10 cellular contexts compared by ENCODE assay signal in the genomic region with DNA sequence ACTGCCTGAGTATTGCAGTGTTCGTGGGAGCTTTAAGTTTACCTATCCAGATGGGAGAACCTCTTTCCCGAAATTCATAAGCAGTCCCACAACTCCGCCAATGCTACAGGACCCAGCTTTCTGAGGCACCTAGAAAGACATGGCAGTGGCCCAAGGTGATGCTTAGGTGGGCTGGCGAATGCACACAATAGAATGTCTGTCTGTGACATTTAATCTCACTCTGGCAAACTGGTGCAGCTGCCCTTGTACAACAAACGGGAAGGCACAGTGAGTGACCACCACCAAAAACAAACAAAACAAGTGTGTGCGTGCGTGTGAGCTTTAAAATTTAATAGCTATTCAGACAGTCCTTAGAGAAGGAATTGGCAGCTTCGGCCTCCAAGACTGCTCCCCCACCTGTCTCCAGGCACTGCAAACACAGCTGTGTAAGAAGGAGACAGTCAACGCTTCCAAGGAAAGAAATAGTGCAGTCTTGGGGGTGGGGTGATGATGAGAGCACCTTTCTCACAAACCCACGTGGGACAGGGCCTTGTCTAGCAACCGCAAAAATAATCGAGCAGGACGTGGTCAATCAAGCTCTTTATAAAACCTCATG.
DNase-seq lines count a peak whose midpoint lies in the region; ATAC-seq, FAIRE-seq and TF ChIP-seq lines count a peak whose summit lies in the region.
"Had no signal": no experiment of that assay in that cellular context is flagged by ENCODE, and none has a peak within 500 bp of the region (broad histone marks: within the 10 kb centered on the region; RNA-seq: fewer than 3 reads in every experiment).

No MANE protein-coding gene starts in this region.

- no peaks in the 10 kb centered on the region for H3K36me3 ChIP-seq in GM23338 (ENCODE audit: insufficient read depth)
- H3K36me3 ChIP-seq in heart left ventricle, result no peaks in the 10 kb centered on the region
- H3K36me3 ChIP-seq in kidney (ENCODE audit: control insufficient read depth in 1 of 2, insufficient read depth in 2 of 2, low read length in 2 of 2), result no peaks in the 10 kb centered on the region

- DNase-seq in GM23338 (ENCODE audit: low spot score), result no peak
- peak; percentile 90 for DNase-seq in NCI-H748 (lab: John Stamatoyannopoulos, UW; ENCODE audit: unreplicated experiment)
- DNase-seq in heart left ventricle, result peak in 3 of 5 donors; percentile 23 to 42 (median 31)
- no peak for DNase-seq in kidney
- no peak for DNase-seq in 8988T
- no peak for DNase-seq in HUDEP-2 (lab: John Stamatoyannopoulos, UW; ENCODE audit: unreplicated experiment in 76 of 76)

- no peak for TF ChIP-seq POLR2A in heart left ventricle (IDR thresholded peaks at IDR 0.05)

- 83 to 86% (median 84%) methylated on average over 13 of the region's 13 CpGs for WGBS in heart left ventricle, 4 donors

- peaks cover 34% of the 10 kb centered on the region for H3K4me1 Mint-ChIP-seq in GM23338
- peaks cover 14% of the 10 kb centered on the region for H3K4me1 Mint-ChIP-seq in stimulated activated memory B cell treated with anti-CD40 and anti-IgM and Interleukin-4, amounts not matched to agents 10 μg/mL and 1 μg/mL and 100 μg/mL, for 72 hours

- no peak overlapping the region for H3K9ac ChIP-seq in kidney (ENCODE audit: low read length in 2 of 2)

- H3K27me3 Mint-ChIP-seq in GM23338 (ENCODE audit: insufficient read depth, low read depth, poor library complexity), result peaks cover 11% of the 10 kb centered on the region
- no peaks in the 10 kb centered on the region for H3K27me3 Mint-ChIP-seq in stimulated activated memory B cell treated with anti-CD40 and anti-IgM and Interleukin-4, amounts not matched to agents 10 μg/mL and 1 μg/mL and 100 μg/mL, for 72 hours

- intact Hi-C loops in heart left ventricle (cut with DNase I), result loop anchor here in 9 of 10 donors (5.0 to 10.0 kb wide), 9 partner anchors 178 to 1356 kb away; no protein-coding TSS in a partner anchor
- intact Hi-C loops in kidney (cut with DNase I), result no loop called here

- no peak overlapping the region for H3K27ac Mint-ChIP-seq in GM23338
- peak overlapping the region; percentile 82 for H3K27ac Mint-ChIP-seq in stimulated activated memory B cell treated with anti-CD40 and anti-IgM and Interleukin-4, amounts not matched to agents 10 μg/mL and 1 μg/mL and 100 μg/mL, for 72 hours

- no peak overlapping the region for H3K4me3 Mint-ChIP-seq in GM23338
- H3K4me3 Mint-ChIP-seq in stimulated activated memory B cell treated with anti-CD40 and anti-IgM and Interleukin-4, amounts not matched to agents 10 μg/mL and 1 μg/mL and 100 μg/mL, for 72 hours, result peak overlapping the region; percentile 84

- peak overlapping the region; percentile 60; the same call in 1 of the 2 replicates for H2AFZ ChIP-seq in GM23338

- H3K79me2 ChIP-seq in GM23338 (replicated peaks; ENCODE audit: insufficient read depth), result no peaks in the 10 kb centered on the region

- 0 out of 2 replicates have a peak overlapping the region, but pooled peaks have one; percentile 50 for H3K4me2 ChIP-seq in GM23338

- H3K4me1 ChIP-seq in GM23338 (ENCODE audit: insufficient read depth), result peaks cover 19% of the 10 kb centered on the region
- peaks cover 0 to 46% (median 10%) of the 10 kb centered on the region in 12 donors for H3K4me1 ChIP-seq in heart left ventricle
- H3K4me1 ChIP-seq in kidney (ENCODE audit: control insufficient read depth in 1 of 2, insufficient read depth in 1 of 2, low read depth in 1 of 2, low read length in 2 of 2), result peaks cover 0 to 3% of the 10 kb centered on the region in 2 donors

- no peaks in the 10 kb centered on the region for H3K9me3 Mint-ChIP-seq in GM23338
- H3K9me3 Mint-ChIP-seq in stimulated activated memory B cell treated with anti-CD40 and anti-IgM and Interleukin-4, amounts not matched to agents 10 μg/mL and 1 μg/mL and 100 μg/mL, for 72 hours, result no peaks in the 10 kb centered on the region

- H3F3A ChIP-seq in GM23338 (replicated peaks; ENCODE audit: low read depth), result no peaks in the 10 kb centered on the region

- H3K4me3 ChIP-seq in GM23338, result no peak overlapping the region
- H3K4me3 ChIP-seq in heart left ventricle, result peak overlapping the region in 4 of 12 donors; percentile 39 to 50 (median 46)
- no peak overlapping the region for H3K4me3 ChIP-seq in kidney (ENCODE audit: low read length in 2 of 2)

- no peaks in the 10 kb centered on the region for H3K9me2 ChIP-seq in GM23338 (ENCODE audit: insufficient read depth)

- H3K9me3 ChIP-seq in heart left ventricle (no peaks in the 10 kb centered on the region), kidney (ENCODE audit: control insufficient read depth in 1 of 2, low read length in 2 of 2) (no peaks in the 10 kb centered on the region)

- H3K27ac ChIP-seq in GM23338 (ENCODE audit: low read depth) (no peak overlapping the region), heart left ventricle (peak overlapping the region; percentile 37 to 88 (median 75)), kidney (ENCODE audit: low read depth in 2 of 2, low read length in 2 of 2) (no peak overlapping the region)

- no peaks in the 10 kb centered on the region for H4K20me1 ChIP-seq in GM23338 (replicated peaks; ENCODE audit: insufficient read depth)

- ATAC-seq in GM23338, result no peak
- ATAC-seq in heart left ventricle, result peak; percentile 29 to 50 (median 42)
- no peak for ATAC-seq in stimulated activated memory B cell treated with anti-CD40 and anti-IgM and Interleukin-4, amounts not matched to agents 10 μg/mL and 1 μg/mL and 100 μg/mL, for 72 hours
- no peak for ATAC-seq in HG03139 (IDR thresholded peaks at IDR 0.05; ENCODE audit: unreplicated experiment)

- no peaks in the 10 kb centered on the region for H3K27me3 ChIP-seq in GM23338 (ENCODE audit: insufficient read depth)
- no peaks in the 10 kb centered on the region for H3K27me3 ChIP-seq in heart left ventricle

- TF ChIP-seq CTCF in GM23338 (conservative IDR thresholded peaks at IDR 0.05; ENCODE audit: low read depth in 2 of 2) (no peak), heart left ventricle (IDR thresholded peaks at IDR 0.05) (no peak), kidney (IDR thresholded peaks at IDR 0.05; ENCODE audit: borderline replicate concordance, extremely low read depth, insufficient read depth) (no peak)

- no peak for FAIRE-seq in kidney (lab: Jason Lieb, UNC)
- FAIRE-seq: D721Med, GM12892 had no signal

- H3K36me3 Mint-ChIP-seq in GM23338 (ENCODE audit: low read depth), result no peaks in the 10 kb centered on the region
- H3K36me3 Mint-ChIP-seq in stimulated activated memory B cell treated with anti-CD40 and anti-IgM and Interleukin-4, amounts not matched to agents 10 μg/mL and 1 μg/mL and 100 μg/mL, for 72 hours, result no peaks in the 10 kb centered on the region

TF ChIP-seq in GM23338, 12 proteins besides CTCF, POLR2A, EP300 and RAD21 (continues in another document):
- TF ChIP-seq JUNB (IDR thresholded peaks at IDR 0.05; ENCODE audit: unreplicated experiment) (no peak), POLR2AphosphoS5 (IDR thresholded peaks at IDR 0.05; ENCODE audit: low read depth) (no peak), EZH2 (IDR thresholded peaks at IDR 0.05; ENCODE audit: low read depth, unreplicated experiment) (no peak), EZH2phosphoT487 (IDR thresholded peaks at IDR 0.05; ENCODE audit: unreplicated experiment) (no peak), NANOG (IDR thresholded peaks at IDR 0.05; ENCODE audit: borderline replicate concordance) (no peak), CREB1 (CRISPR knock-in tag; IDR thresholded peaks at IDR 0.05; ENCODE audit: low read depth) (no peak)
- TF ChIP-seq, protein P1, sequence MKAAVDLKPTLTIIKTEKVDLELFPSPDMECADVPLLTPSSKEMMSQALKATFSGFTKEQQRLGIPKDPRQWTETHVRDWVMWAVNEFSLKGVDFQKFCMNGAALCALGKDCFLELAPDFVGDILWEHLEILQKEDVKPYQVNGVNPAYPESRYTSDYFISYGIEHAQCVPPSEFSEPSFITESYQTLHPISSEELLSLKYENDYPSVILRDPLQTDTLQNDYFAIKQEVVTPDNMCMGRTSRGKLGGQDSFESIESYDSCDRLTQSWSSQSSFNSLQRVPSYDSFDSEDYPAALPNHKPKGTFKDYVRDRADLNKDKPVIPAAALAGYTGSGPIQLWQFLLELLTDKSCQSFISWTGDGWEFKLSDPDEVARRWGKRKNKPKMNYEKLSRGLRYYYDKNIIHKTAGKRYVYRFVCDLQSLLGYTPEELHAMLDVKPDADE (IDR thresholded peaks at IDR 0.05), result no peak
- TF ChIP-seq, protein P2, sequence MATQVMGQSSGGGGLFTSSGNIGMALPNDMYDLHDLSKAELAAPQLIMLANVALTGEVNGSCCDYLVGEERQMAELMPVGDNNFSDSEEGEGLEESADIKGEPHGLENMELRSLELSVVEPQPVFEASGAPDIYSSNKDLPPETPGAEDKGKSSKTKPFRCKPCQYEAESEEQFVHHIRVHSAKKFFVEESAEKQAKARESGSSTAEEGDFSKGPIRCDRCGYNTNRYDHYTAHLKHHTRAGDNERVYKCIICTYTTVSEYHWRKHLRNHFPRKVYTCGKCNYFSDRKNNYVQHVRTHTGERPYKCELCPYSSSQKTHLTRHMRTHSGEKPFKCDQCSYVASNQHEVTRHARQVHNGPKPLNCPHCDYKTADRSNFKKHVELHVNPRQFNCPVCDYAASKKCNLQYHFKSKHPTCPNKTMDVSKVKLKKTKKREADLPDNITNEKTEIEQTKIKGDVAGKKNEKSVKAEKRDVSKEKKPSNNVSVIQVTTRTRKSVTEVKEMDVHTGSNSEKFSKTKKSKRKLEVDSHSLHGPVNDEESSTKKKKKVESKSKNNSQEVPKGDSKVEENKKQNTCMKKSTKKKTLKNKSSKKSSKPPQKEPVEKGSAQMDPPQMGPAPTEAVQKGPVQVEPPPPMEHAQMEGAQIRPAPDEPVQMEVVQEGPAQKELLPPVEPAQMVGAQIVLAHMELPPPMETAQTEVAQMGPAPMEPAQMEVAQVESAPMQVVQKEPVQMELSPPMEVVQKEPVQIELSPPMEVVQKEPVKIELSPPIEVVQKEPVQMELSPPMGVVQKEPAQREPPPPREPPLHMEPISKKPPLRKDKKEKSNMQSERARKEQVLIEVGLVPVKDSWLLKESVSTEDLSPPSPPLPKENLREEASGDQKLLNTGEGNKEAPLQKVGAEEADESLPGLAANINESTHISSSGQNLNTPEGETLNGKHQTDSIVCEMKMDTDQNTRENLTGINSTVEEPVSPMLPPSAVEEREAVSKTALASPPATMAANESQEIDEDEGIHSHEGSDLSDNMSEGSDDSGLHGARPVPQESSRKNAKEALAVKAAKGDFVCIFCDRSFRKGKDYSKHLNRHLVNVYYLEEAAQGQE (IDR thresholded peaks at IDR 0.05; ENCODE audit: unreplicated experiment), result no peak

Comparison
In these comparisons a context has a peak if more than half of its experiments do, and no peak if none do; other contexts are left out.
1. ATAC-seq: peak in heart left ventricle (4 of 4); none in GM23338 (single experiment), stimulated activated memory B cell treated with anti-CD40 and anti-IgM and Interleukin-4, amounts not matched to agents 10 μg/mL and 1 μg/mL and 100 μg/mL, for 72 hours (single experiment) and HG03139 (single experiment).
2. DNase-seq: peak in NCI-H748 (single experiment) and heart left ventricle (3 of 5); none in GM23338 (single experiment), kidney (single experiment), 8988T (single experiment) and HUDEP-2 (0 of 76).
3. H3K27ac ChIP-seq: peak in heart left ventricle (12 of 12); none in GM23338 (single experiment) and kidney (0 of 2).